ENCODE assay signal across 9 cellular contexts in genomic region chr10:69051303-69051702, GRCh38. TPM values are rescaled to one million over a fixed set of nuclear protein-coding genes. Genes with fewer than 3 reads are reported as not detected.
DNase-seq lines count a peak whose midpoint lies in the region; ATAC-seq, FAIRE-seq and TF ChIP-seq lines count a peak whose summit lies in the region.
"Had no signal": no experiment of that assay in that cellular context is flagged by ENCODE, and none has a peak within 500 bp of the region (broad histone marks: within the 10 kb centered on the region; RNA-seq: fewer than 3 reads in every experiment).

No MANE protein-coding gene starts in this region.

- H3F3A ChIP-seq in PC-9 (ENCODE audit: insufficient read depth, low read depth), result peaks cover 5% of the 10 kb centered on the region; the same call in 1 of the 2 replicates

- CTCF ChIA-PET in PC-9 (lab: Charles Lee), result no interaction called here

- H3K79me2 ChIP-seq in PC-9 (ENCODE audit: low read depth), result no peaks in the 10 kb centered on the region

- peak; percentile 37 for DNase-seq in GM18507 (ENCODE audit: extremely low spot score, insufficient read length, low read depth)
- DNase-seq in astrocyte of the spinal cord (ENCODE audit: low read depth, low spot score), result peak; percentile 9
- no peak for DNase-seq in natural killer cell treated with Interleukin-12 subunit alpha and Interleukin-12 subunit beta and Interleukin-15 and Interleukin-18, amount 100 ng/mL, for 72 hours (ENCODE audit: low spot score)
- DNase-seq in GOT3 (lab: John Stamatoyannopoulos, UW), result no peak
- no peak for DNase-seq in PC-9
- no peak for DNase-seq in UCSD-AML1 (lab: John Stamatoyannopoulos, UW; ENCODE audit: unreplicated experiment)
- no peak for DNase-seq in thyroid gland
- DNase-seq: stimulated activated CD4-positive, alpha-beta T cell treated with anti-CD3 and anti-CD28 coated beads, Interleukin-4, amount 100 ng/mL, for 1 hour had no signal

- H3K4me1 ChIP-seq in PC-9 (replicated peaks; ENCODE audit: insufficient read depth) (peaks cover 4% of the 10 kb centered on the region), thyroid gland (no peaks in the 10 kb centered on the region)

- POLR2A ChIA-PET in PC-9 (lab: Charles Lee; ENCODE audit: unreplicated experiment), result no interaction called here

- H3K4me1 Mint-ChIP-seq in natural killer cell treated with Interleukin-12 subunit alpha and Interleukin-12 subunit beta and Interleukin-15 and Interleukin-18, amount 100 ng/mL, for 72 hours (ENCODE audit: low read depth in 2 of 2), result peaks cover 63 to 66% of the 10 kb centered on the region in 2 donors

- intact Hi-C loops in PC-9 (cut with micrococcal nuclease; ENCODE audit: unreplicated experiment), result no loop called here
- intact Hi-C loops in thyroid gland (cut with DNase I), result no loop called here

- 71 to 74% methylated on average over 3 of the region's 3 CpGs for WGBS in thyroid gland, 2 donors

- in situ Hi-C loops in astrocyte of the spinal cord (cut with HindIII; ENCODE audit: low sequenced_read_pairs), result no loop called here

- H3K9me3 Mint-ChIP-seq in natural killer cell treated with Interleukin-12 subunit alpha and Interleukin-12 subunit beta and Interleukin-15 and Interleukin-18, amount 100 ng/mL, for 72 hours, result no peaks in the 10 kb centered on the region

- no TSS peak for BruUV-seq in PC-9 (replicated peaks; lab: Mats Ljungman, UMichigan)

- peak; percentile 88 for FAIRE-seq in GM18507 (lab: Jason Lieb, UNC)

- H3K4me2 ChIP-seq in PC-9, result no peak overlapping the region

- no peak overlapping the region for H2AFZ ChIP-seq in PC-9

- H3K4me3 ChIP-seq in astrocyte of the spinal cord (ENCODE audit: low read depth, low read length) (no peak overlapping the region), PC-9 (no peak overlapping the region), thyroid gland (replicated peaks in 1 of 3) (no peak overlapping the region)

- H3K27ac Mint-ChIP-seq in natural killer cell treated with Interleukin-12 subunit alpha and Interleukin-12 subunit beta and Interleukin-15 and Interleukin-18, amount 100 ng/mL, for 72 hours, result peak overlapping the region; percentile 42 to 56

- H3K27me3 Mint-ChIP-seq in natural killer cell treated with Interleukin-12 subunit alpha and Interleukin-12 subunit beta and Interleukin-15 and Interleukin-18, amount 100 ng/mL, for 72 hours, result no peaks in the 10 kb centered on the region

- no peaks in the 10 kb centered on the region for H3K9me3 ChIP-seq in PC-9 (ENCODE audit: insufficient read depth, low read depth)
- H3K9me3 ChIP-seq in thyroid gland, result no peaks in the 10 kb centered on the region

- TF ChIP-seq CTCF in astrocyte of the spinal cord (IDR thresholded peaks at IDR 0.05; ENCODE audit: low read depth, low read length), result no peak
- no peak for TF ChIP-seq CTCF in PC-9 (conservative IDR thresholded peaks at IDR 0.05)
- TF ChIP-seq CTCF in thyroid gland (IDR thresholded peaks at IDR 0.05), result no peak

- H3K27me3 ChIP-seq in PC-9 (ENCODE audit: insufficient read depth, low read depth) (no peaks in the 10 kb centered on the region), thyroid gland (no peaks in the 10 kb centered on the region)

- H3K36me3 ChIP-seq in PC-9 (ENCODE audit: low read depth) (no peaks in the 10 kb centered on the region), thyroid gland (no peaks in the 10 kb centered on the region)

- H3K4me3 Mint-ChIP-seq in natural killer cell treated with Interleukin-12 subunit alpha and Interleukin-12 subunit beta and Interleukin-15 and Interleukin-18, amount 100 ng/mL, for 72 hours, result peak overlapping the region; percentile 4

- no peaks in the 10 kb centered on the region for H3K36me3 Mint-ChIP-seq in natural killer cell treated with Interleukin-12 subunit alpha and Interleukin-12 subunit beta and Interleukin-15 and Interleukin-18, amount 100 ng/mL, for 72 hours

- H4K20me1 ChIP-seq in PC-9 (ENCODE audit: insufficient read depth), result no peaks in the 10 kb centered on the region

- ATAC-seq in HG03378 (IDR thresholded peaks at IDR 0.05; ENCODE audit: unreplicated experiment), result peak; percentile 42
- peak; percentile 48 to 63 for ATAC-seq in natural killer cell treated with Interleukin-12 subunit alpha and Interleukin-12 subunit beta and Interleukin-15 and Interleukin-18, amount 100 ng/mL, for 72 hours

- H3K9me2 ChIP-seq in PC-9 (ENCODE audit: insufficient read depth), result no peaks in the 10 kb centered on the region

- no peak for TF ChIP-seq POLR2A in thyroid gland (IDR thresholded peaks at IDR 0.05)

- H3K27ac ChIP-seq in PC-9 (no peak overlapping the region), thyroid gland (no peak overlapping the region)

RNA-seq across cellular contexts. Expression of gene SRGN, which starts 36.6 kb away (rescaled TPM):
- total RNA-seq in natural killer cell treated with Interleukin-12 subunit alpha and Interleukin-12 subunit beta and Interleukin-15 and Interleukin-18, amount 100 ng/mL, for 72 hours, result 100 to 1,000 TPM; 268 to 486 TPM
- total RNA-seq in PC-9 (2021) (57.4 and 58.9 TPM in 2 replicates), thyroid gland (100 to 1,000 TPM in 1 of 4 donors, 10 to 100 TPM in 3; 30.7 to 140 (median 40.3) TPM)

Comparison
In these comparisons a context has a peak if more than half of its experiments do, and no peak if none do; other contexts are left out.
1. DNase-seq: peak in GM18507 (single experiment) and astrocyte of the spinal cord (single experiment); none in natural killer cell treated with Interleukin-12 subunit alpha and Interleukin-12 subunit beta and Interleukin-15 and Interleukin-18, amount 100 ng/mL, for 72 hours (single experiment), GOT3 (single experiment), PC-9 (0 of 2), UCSD-AML1 (single experiment) and thyroid gland (0 of 2).